In genomic region chr11:25423436-25424184, GRCh38 we compare ENCODE assay signal across 18 cellular contexts.
A peak's percentile ranks its signal among the peaks of the same experiment; 100 is the strongest.
DNase-seq lines count a peak whose midpoint lies in the region; ATAC-seq and TF ChIP-seq lines count a peak whose summit lies in the region.
"Had no signal": no experiment of that assay in that cellular context is flagged by ENCODE, and none has a peak within 500 bp of the region (broad histone marks: within the 10 kb centered on the region; RNA-seq: fewer than 3 reads in every experiment).

No MANE protein-coding gene starts in this region.

- H3K4me3 ChIP-seq in Karpas-422 (ENCODE audit: low read length) (no peak overlapping the region), skeletal muscle tissue (ENCODE audit: low read length in 3 of 3) (no peak overlapping the region), colonic mucosa (no peak overlapping the region)
- H3K4me3 ChIP-seq: SK-N-MC, stomach had no signal

- no peaks in the 10 kb centered on the region for H3K9me2 ChIP-seq in Karpas-422 (replicated peaks; ENCODE audit: insufficient read depth, low read length)

- H3K4me1 ChIP-seq in Karpas-422 (ENCODE audit: low read length) (no peaks in the 10 kb centered on the region), foreskin keratinocyte (no peaks in the 10 kb centered on the region), skeletal muscle tissue (ENCODE audit: control insufficient read depth in 3 of 3, insufficient read depth in 3 of 3, low read length in 3 of 3) (no peaks in the 10 kb centered on the region), colonic mucosa (no peaks in the 10 kb centered on the region)
- H3K4me1 ChIP-seq: stomach had no signal

- H3K9me3 ChIP-seq in Karpas-422 (ENCODE audit: low read length) (no peaks in the 10 kb centered on the region), skeletal muscle tissue (ENCODE audit: control insufficient read depth in 3 of 3, low read length in 3 of 3) (no peaks in the 10 kb centered on the region), colonic mucosa (no peaks in the 10 kb centered on the region)
- H3K9me3 ChIP-seq: stomach had no signal

- H3K27ac ChIP-seq in Karpas-422 (ENCODE audit: low read length) (no peak overlapping the region), foreskin keratinocyte (peak overlapping the region; percentile 15), skeletal muscle tissue (ENCODE audit: low read depth, low read length) (peak overlapping the region; percentile 6), colonic mucosa (no peak overlapping the region)
- H3K27ac ChIP-seq: SK-N-MC, stomach, WERI-Rb-1 had no signal

- H3K4me2 ChIP-seq in Karpas-422 (ENCODE audit: low read depth, low read length, poor library complexity, severe bottlenecking) = no peak overlapping the region

- ATAC-seq in foreskin keratinocyte (peak; percentile 99), HG03039 (IDR thresholded peaks at IDR 0.05; ENCODE audit: unreplicated experiment) (no peak)

- peaks cover 11% of the 10 kb centered on the region for H3K4me1 Mint-ChIP-seq in MCF 10A (ENCODE audit: insufficient read depth, unreplicated experiment)

- no TSS peak for BruUV-seq in MCF 10A (replicated peaks; lab: Mats Ljungman, UMichigan)

- H2AFZ ChIP-seq in Karpas-422 (ENCODE audit: low read length) = peak overlapping the region; percentile 9; the same call in 1 of the 2 replicates

- DNase-seq in Karpas-422 (no peak), MCF 10A (ENCODE audit: unreplicated experiment) (peak; percentile 39), foreskin keratinocyte (peak; percentile 70 to 82), HK-2 (ENCODE audit: unreplicated experiment) (no peak), colonic mucosa (no peak), NCI-H2227 treated with DMSO at 0.1 percent for 48 hours (lab: John Stamatoyannopoulos, UW) (no peak)
- DNase-seq: activated CD8-positive, alpha-beta memory T cell treated with anti-CD3 and anti-CD28 coated beads for 24 hours; C1 segment of cervical spinal cord; DMS79 treated with DMSO at 0.1 percent for 48 hours; NCI-H1105 treated with DMSO at 0.1 percent for 48 hours; NCI-H226; posterior cingulate gyrus; stimulated activated CD4-positive, alpha-beta T cell treated with anti-CD3 and anti-CD28 coated beads, Interleukin-15, amount 100 ng/mL, for 24 hours; stomach; WERI-Rb-1 had no signal

- H3K27me3 ChIP-seq in Karpas-422 (ENCODE audit: low read length) (no peaks in the 10 kb centered on the region), foreskin keratinocyte (no peaks in the 10 kb centered on the region), skeletal muscle tissue (ENCODE audit: control insufficient read depth in 3 of 3, insufficient read depth in 3 of 3, low read length in 3 of 3) (no peaks in the 10 kb centered on the region), colonic mucosa (no peaks in the 10 kb centered on the region)
- H3K27me3 ChIP-seq: stomach had no signal

- peak overlapping the region; percentile 70 for H3K27ac Mint-ChIP-seq in MCF 10A (ENCODE audit: low read depth, unreplicated experiment)

- H3K79me2 ChIP-seq in Karpas-422 (ENCODE audit: low read length) = no peaks in the 10 kb centered on the region

- TF ChIP-seq CTCF in MCF 10A (IDR thresholded peaks at IDR 0.05; ENCODE audit: unreplicated experiment) (no peak), foreskin keratinocyte (conservative IDR thresholded peaks at IDR 0.05) (no peak), colonic mucosa (IDR thresholded peaks at IDR 0.05) (no peak)

- POLR2A ChIA-PET in MCF 10A (lab: Yijun Ruan, JAX) = no interaction called here

- H3K36me3 ChIP-seq in Karpas-422 (ENCODE audit: insufficient read depth, low read length) = no peaks in the 10 kb centered on the region
- H3K36me3 ChIP-seq in skeletal muscle tissue (ENCODE audit: control insufficient read depth in 3 of 3, insufficient read depth in 3 of 3, low read length in 3 of 3) = no peaks in the 10 kb centered on the region
- H3K36me3 ChIP-seq in colonic mucosa = no peaks in the 10 kb centered on the region
- H3K36me3 ChIP-seq: stomach, WERI-Rb-1 had no signal

- H3K9me3 Mint-ChIP-seq in MCF 10A (ENCODE audit: unreplicated experiment) = peaks cover 22% of the 10 kb centered on the region

- H3K4me3 Mint-ChIP-seq in MCF 10A (ENCODE audit: unreplicated experiment) = peak overlapping the region; percentile 26

- CTCF ChIA-PET in MCF 10A (lab: Yijun Ruan, JAX) = no interaction called here

- no peaks in the 10 kb centered on the region for H3K36me3 Mint-ChIP-seq in MCF 10A (ENCODE audit: insufficient read depth, unreplicated experiment)

- no peaks in the 10 kb centered on the region for H3K27me3 Mint-ChIP-seq in MCF 10A (ENCODE audit: insufficient read depth, unreplicated experiment)

- H4K20me1 ChIP-seq in Karpas-422 (ENCODE audit: insufficient read depth, low read depth, low read length) = no peaks in the 10 kb centered on the region

- intact Hi-C loops in MCF 10A (cut with micrococcal nuclease) = no loop called here
- intact Hi-C loops in colonic mucosa (cut with DNase I) = no loop called here

- H3K9ac ChIP-seq in Karpas-422 (ENCODE audit: low read length) (no peak overlapping the region), skeletal muscle tissue (ENCODE audit: low read depth in 1 of 3, low read length in 3 of 3) (no peak overlapping the region), colonic mucosa (ENCODE audit: low read depth in 2 of 2, low read length in 2 of 2) (no peak overlapping the region)

Comparison
In these comparisons a context has a peak if more than half of its experiments do, and no peak if none do; other contexts are left out.
1. DNase-seq: peak in MCF 10A (single experiment) and foreskin keratinocyte (2 of 2); none in Karpas-422 (single experiment), HK-2 (single experiment), colonic mucosa (single experiment) and NCI-H2227 treated with DMSO at 0.1 percent for 48 hours (single experiment).
2. H3K27ac ChIP-seq: peak in foreskin keratinocyte (single experiment) and skeletal muscle tissue (single experiment); none in Karpas-422 (single experiment) and colonic mucosa (single experiment).